ENCODE assay signal across 21 cellular contexts in genomic region chr2:47298739-47299138, GRCh38.
"Had no signal": no experiment of that assay in that cellular context is flagged by ENCODE, and none has a peak within 500 bp of the region (broad histone marks: within the 10 kb centered on the region; RNA-seq: fewer than 3 reads in every experiment).

No MANE protein-coding gene starts in this region.

- H3K9me3 Mint-ChIP-seq: mesothelial cell of epicardium; nephron progenitor cell; stimulated activated memory B cell treated with anti-CD40 and anti-IgM and Interleukin-4, amounts not matched to agents 10 μg/mL and 1 μg/mL and 100 μg/mL, for 72 hours; stimulated activated naive CD8-positive, alpha-beta T cell treated with anti-CD3 and anti-CD28 coated beads, Interleukin-15, Interleukin-2, amounts not matched to agents 100 ng/mL and 50 ng/mL, for 24 hours had no signal

- H3K4me1 ChIP-seq: right lobe of liver had no signal

- H3K9me3 ChIP-seq: esophagus squamous epithelium, gastroesophageal sphincter, psoas muscle, right lobe of liver, spleen, testis, tibial nerve had no signal

- H3K36me3 Mint-ChIP-seq: mesothelial cell of epicardium; stimulated activated memory B cell treated with anti-CD40 and anti-IgM and Interleukin-4, amounts not matched to agents 10 μg/mL and 1 μg/mL and 100 μg/mL, for 72 hours had no signal

- H3K27ac Mint-ChIP-seq: mesothelial cell of epicardium; nephron progenitor cell; stimulated activated memory B cell treated with anti-CD40 and anti-IgM and Interleukin-4, amounts not matched to agents 10 μg/mL and 1 μg/mL and 100 μg/mL, for 72 hours; stimulated activated naive CD8-positive, alpha-beta T cell treated with anti-CD3 and anti-CD28 coated beads, Interleukin-15, Interleukin-2, amounts not matched to agents 100 ng/mL and 50 ng/mL, for 24 hours had no signal

- H3K27me3 Mint-ChIP-seq: stimulated activated memory B cell treated with anti-CD40 and anti-IgM and Interleukin-4, amounts not matched to agents 10 μg/mL and 1 μg/mL and 100 μg/mL, for 72 hours had no signal

- H3K4me3 ChIP-seq: esophagus squamous epithelium, gastroesophageal sphincter, psoas muscle, right lobe of liver, spleen, testis, tibial nerve had no signal

- ATAC-seq: gastroesophageal sphincter; left lobe of liver; right lobe of liver; stimulated activated memory B cell treated with anti-CD40 and anti-IgM and Interleukin-4, amounts not matched to agents 10 μg/mL and 1 μg/mL and 100 μg/mL, for 72 hours had no signal

- DNase-seq: dermis blood vessel endothelial cell; esophagus squamous epithelium; foreskin fibroblast; glutamatergic neuron; islet precursor cell; mammary epithelial cell; nephron progenitor cell; psoas muscle; retina; right lobe of liver; spleen; stimulated activated CD4-positive, alpha-beta T cell treated with anti-CD3 and anti-CD28 coated beads, Interleukin-15, amount 100 ng/mL, for 24 hours; stimulated activated CD4-positive, alpha-beta T cell treated with anti-CD3 and anti-CD28 coated beads, Interleukin-1b, Interleukin-23, amount 100 ng/mL, for 48 hours; stimulated activated CD4-positive, alpha-beta T cell treated with anti-CD3 and anti-CD28 coated beads, Interleukin-4, amount 100 ng/mL, for 24 hours; testis had no signal

- H3K36me3 ChIP-seq: esophagus squamous epithelium, gastroesophageal sphincter, right lobe of liver, spleen, tibial nerve had no signal

- H3K4me3 Mint-ChIP-seq: mesothelial cell of epicardium; nephron progenitor cell; stimulated activated memory B cell treated with anti-CD40 and anti-IgM and Interleukin-4, amounts not matched to agents 10 μg/mL and 1 μg/mL and 100 μg/mL, for 72 hours; stimulated activated naive CD8-positive, alpha-beta T cell treated with anti-CD3 and anti-CD28 coated beads, Interleukin-15, Interleukin-2, amounts not matched to agents 100 ng/mL and 50 ng/mL, for 24 hours had no signal

- H3K27me3 ChIP-seq: gastroesophageal sphincter, right lobe of liver, spleen, testis, tibial nerve had no signal

- H3K27ac ChIP-seq: esophagus squamous epithelium, gastroesophageal sphincter, psoas muscle, right lobe of liver, testis, tibial nerve had no signal
